26 cellular contexts compared by ENCODE assay signal in the genomic region with DNA sequence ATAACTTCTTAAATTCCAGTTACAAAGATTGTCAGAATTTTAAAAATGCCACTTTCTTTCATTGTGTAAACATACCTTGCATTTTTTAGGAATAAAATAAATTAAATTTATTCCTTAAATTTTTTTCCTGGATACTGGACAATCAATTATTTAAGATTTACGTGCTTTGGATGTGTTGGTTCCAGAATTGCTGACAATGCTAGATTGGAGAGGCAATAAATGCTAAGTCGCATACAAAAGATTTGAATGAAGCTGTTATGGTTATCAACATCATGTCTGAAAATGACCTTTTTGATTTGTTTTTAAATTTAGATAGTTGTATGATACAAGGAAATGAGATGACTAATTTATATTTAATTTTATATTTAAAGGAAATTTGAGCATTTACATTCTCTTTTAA.
DNase-seq lines count a peak whose midpoint lies in the region; ATAC-seq, FAIRE-seq and TF ChIP-seq lines count a peak whose summit lies in the region.
"Had no signal": no experiment of that assay in that cellular context is flagged by ENCODE, and none has a peak within 500 bp of the region (broad histone marks: within the 10 kb centered on the region; RNA-seq: fewer than 3 reads in every experiment).

No MANE protein-coding gene starts in this region.

- H3K27me3 ChIP-seq in SK-N-SH (ENCODE audit: insufficient read depth) (no peaks in the 10 kb centered on the region), HCT116 (ENCODE audit: insufficient read depth, low read length) (no peaks in the 10 kb centered on the region)
- H3K27me3 ChIP-seq: BE2C; BLaER1 treated with 17β-estradiol and CSF1 and Interleukin-3, amounts not matched to agents 10 nM and 100 nM had no signal

- no peaks in the 10 kb centered on the region for H4K20me1 ChIP-seq in SK-N-SH (ENCODE audit: insufficient read depth)
- H4K20me1 ChIP-seq in HCT116 (ENCODE audit: insufficient read depth), result no peaks in the 10 kb centered on the region
- H4K20me1 ChIP-seq: BLaER1 treated with 17β-estradiol and CSF1 and Interleukin-3, amounts not matched to agents 10 nM and 100 nM had no signal

- H3K27ac ChIP-seq in SK-N-SH (ENCODE audit: low read depth in 2 of 2, low read length in 1 of 2) (no peak overlapping the region), HCT116 (ENCODE audit: low read depth, low read length) (no peak overlapping the region)
- H3K27ac ChIP-seq: 22Rv1; BLaER1 treated with 17β-estradiol and CSF1 and Interleukin-3, amounts not matched to agents 10 nM and 100 nM had no signal

- POLR2A ChIA-PET in SK-N-SH (lab: Yijun Ruan, JAX), result no interaction called here
- POLR2A ChIA-PET in HCT116 (lab: Charles Lee), result no interaction called here

- intact Hi-C loops in HCT116 (cut with micrococcal nuclease) (no loop called here), left cardiac atrium (cut with DNase I) (no loop called here)

- CTCF ChIA-PET in SK-N-SH (lab: Yijun Ruan, JAX), result no interaction called here
- CTCF ChIA-PET in HCT116 (lab: Charles Lee), result no interaction called here

- TF ChIP-seq POLR2A in HCT116 (IDR thresholded peaks at IDR 0.05; ENCODE audit: borderline replicate concordance, extremely low read depth, insufficient read depth, insufficient read length), result no peak

- H3K4me1 ChIP-seq in SK-N-SH (ENCODE audit: control insufficient read depth in 1 of 2, insufficient read depth in 2 of 2, low read depth in 1 of 2, low read length in 1 of 2), result no peaks in the 10 kb centered on the region
- no peaks in the 10 kb centered on the region for H3K4me1 ChIP-seq in HCT116 (ENCODE audit: control insufficient read depth in 1 of 2, insufficient read depth in 2 of 2, low read length in 2 of 2)
- H3K4me1 ChIP-seq: BE2C, HAP-1 had no signal

- H2AFZ ChIP-seq in SK-N-SH (ENCODE audit: low read depth) (no peak overlapping the region), HCT116 (ENCODE audit: low read depth, low read length, poor library complexity, severe bottlenecking) (peak overlapping the region; percentile 73)

- FAIRE-seq in RCC 7860 (lab: Jason Lieb, UNC) (peak; percentile 29), islet of Langerhans (lab: Jason Lieb, UNC) (peak; percentile 21)
- FAIRE-seq: A204.1, D721Med, GM12891, GM18507, H54 had no signal

- RAD21 ChIA-PET in HCT116 (lab: Charles Lee; ENCODE audit: low non-redundant PET in 1 of 2, low total read pairs in 2 of 2, uncharacterized antibody in 2 of 2, unreplicated experiment in 2 of 2), result no interaction called here

- H3K79me2 ChIP-seq in SK-N-SH (ENCODE audit: insufficient read depth) (no peaks in the 10 kb centered on the region), HCT116 (ENCODE audit: insufficient read depth, low read length) (no peaks in the 10 kb centered on the region)

- H3K4me3 ChIP-seq in SK-N-SH (ENCODE audit: low read depth in 2 of 2, low read length in 1 of 2), result no peak overlapping the region
- no peak overlapping the region for H3K4me3 ChIP-seq in HCT116 (replicated peaks in 1 of 2; ENCODE audit: low read depth in 1 of 2, low read length in 2 of 2)
- H3K4me3 ChIP-seq: BLaER1 treated with 17β-estradiol and CSF1 and Interleukin-3, amounts not matched to agents 10 nM and 100 nM; GM23338; HAP-1 had no signal

- no peak for ATAC-seq in SK-N-SH treated with all-trans-retinoic acid at 6 μM for 48 hours
- no peak for ATAC-seq in HCT116
- no peak for ATAC-seq in left cardiac atrium
- ATAC-seq: GM23338 had no signal

- H3K9me2 ChIP-seq in SK-N-SH (peaks cover 3% of the 10 kb centered on the region; the same call in 1 of the 2 replicates), HCT116 (ENCODE audit: insufficient read depth) (no peaks in the 10 kb centered on the region)

- H3K9me3 ChIP-seq in SK-N-SH (no peaks in the 10 kb centered on the region), HCT116 (ENCODE audit: control insufficient read depth in 1 of 2, insufficient read depth in 1 of 2, low read depth in 1 of 2, low read length in 2 of 2) (no peaks in the 10 kb centered on the region)
- H3K9me3 ChIP-seq: BE2C; BLaER1 treated with 17β-estradiol and CSF1 and Interleukin-3, amounts not matched to agents 10 nM and 100 nM; HAP-1 had no signal

- no peaks in the 10 kb centered on the region for H3K36me3 ChIP-seq in SK-N-SH (replicated peaks in 1 of 2; ENCODE audit: control insufficient read depth in 1 of 2, insufficient read depth in 2 of 2, low read length in 1 of 2)
- H3K36me3 ChIP-seq in HCT116 (ENCODE audit: control insufficient read depth in 1 of 2, insufficient read depth in 2 of 2, low read length in 2 of 2), result no peaks in the 10 kb centered on the region
- H3K36me3 ChIP-seq: BE2C; BLaER1 treated with 17β-estradiol and CSF1 and Interleukin-3, amounts not matched to agents 10 nM and 100 nM; HAP-1 had no signal

- H3K4me2 ChIP-seq in SK-N-SH (no peak overlapping the region), HCT116 (ENCODE audit: low read length) (no peak overlapping the region)
- H3K4me2 ChIP-seq: BLaER1 treated with 17β-estradiol and CSF1 and Interleukin-3, amounts not matched to agents 10 nM and 100 nM; GM23338 had no signal

- H3F3A ChIP-seq in SK-N-SH (replicated peaks; ENCODE audit: insufficient read depth), result no peaks in the 10 kb centered on the region

- 92% methylated on average over 2 of the region's 2 CpGs for WGBS in SK-N-SH (ENCODE audit: low lambda C conversion rate)

- no TSS peak for BruUV-seq in HCT116 (replicated peaks; lab: Mats Ljungman, UMichigan)

- TF ChIP-seq RAD21 in SK-N-SH (IDR thresholded peaks at IDR 0.05; ENCODE audit: low read length), result no peak
- no peak for TF ChIP-seq RAD21 in HCT116 (IDR thresholded peaks at IDR 0.05; ENCODE audit: low read depth)

- H3K9ac ChIP-seq in SK-N-SH, result no peak overlapping the region
- no peak overlapping the region for H3K9ac ChIP-seq in HCT116 (ENCODE audit: low read length)
- H3K9ac ChIP-seq: BLaER1 treated with 17β-estradiol and CSF1 and Interleukin-3, amounts not matched to agents 10 nM and 100 nM had no signal

- no peak for TF ChIP-seq EP300 in SK-N-SH (IDR thresholded peaks at IDR 0.05; ENCODE audit: borderline replicate concordance in 1 of 2, low read depth in 1 of 2, low read length in 1 of 2)

- TF ChIP-seq CTCF in SK-N-SH (IDR thresholded peaks at IDR 0.05) (no peak), HCT116 (IDR thresholded peaks at IDR 0.05 in 2 of 3, conservative IDR thresholded peaks at IDR 0.05 in 1 of 3; ENCODE audit: borderline replicate concordance in 1 of 3, insufficient read depth in 1 of 3, low read depth in 2 of 3, low read length in 2 of 3) (no peak)

- no peak for DNase-seq in SK-N-SH
- no peak for DNase-seq in HCT116 (ENCODE audit: low read depth, low spot score)
- no peak for DNase-seq in RCC 7860 (ENCODE audit: low spot score)
- DNase-seq in OCI-M1 (lab: John Stamatoyannopoulos, UW), result no peak
- no peak for DNase-seq in NCI-H187 treated with DMSO at 0.1 percent for 48 hours (lab: John Stamatoyannopoulos, UW)
- no peak for DNase-seq in left cardiac atrium
- DNase-seq: ACHN; AML-193; BE2C; CD4-positive, alpha-beta T cell; CD8-positive, alpha-beta memory T cell; DMS 273 treated with DMSO at 0.1 percent for 48 hours; DMS79; EL; GF-D8 had no signal

TF ChIP-seq in SK-N-SH treated with all-trans-retinoic acid at 6 μM for 48 hours, 23 proteins besides CTCF, POLR2A, EP300 and RAD21 (continues in another document):
- TF ChIP-seq, protein P1, sequence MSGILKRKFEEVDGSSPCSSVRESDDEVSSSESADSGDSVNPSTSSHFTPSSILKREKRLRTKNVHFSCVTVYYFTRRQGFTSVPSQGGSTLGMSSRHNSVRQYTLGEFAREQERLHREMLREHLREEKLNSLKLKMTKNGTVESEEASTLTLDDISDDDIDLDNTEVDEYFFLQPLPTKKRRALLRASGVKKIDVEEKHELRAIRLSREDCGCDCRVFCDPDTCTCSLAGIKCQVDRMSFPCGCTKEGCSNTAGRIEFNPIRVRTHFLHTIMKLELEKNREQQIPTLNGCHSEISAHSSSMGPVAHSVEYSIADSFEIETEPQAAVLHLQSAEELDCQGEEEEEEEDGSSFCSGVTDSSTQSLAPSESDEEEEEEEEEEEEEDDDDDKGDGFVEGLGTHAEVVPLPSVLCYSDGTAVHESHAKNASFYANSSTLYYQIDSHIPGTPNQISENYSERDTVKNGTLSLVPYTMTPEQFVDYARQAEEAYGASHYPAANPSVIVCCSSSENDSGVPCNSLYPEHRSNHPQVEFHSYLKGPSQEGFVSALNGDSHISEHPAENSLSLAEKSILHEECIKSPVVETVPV (CRISPR knock-in tag; IDR thresholded peaks at IDR 0.05), result no peak
- TF ChIP-seq ZNF70 (CRISPR knock-in tag; IDR thresholded peaks at IDR 0.05) (no peak), ISL1 (CRISPR knock-in tag; IDR thresholded peaks at IDR 0.05) (peak; percentile 41; the same call in 1 of the 2 replicates)

TF ChIP-seq in SK-N-SH, 30 proteins besides CTCF, POLR2A, EP300 and RAD21:
- TF ChIP-seq TEAD4 (IDR thresholded peaks at IDR 0.05; ENCODE audit: borderline replicate concordance, insufficient read depth), result no peak
- no peak for TF ChIP-seq FOXM1 (IDR thresholded peaks at IDR 0.05; ENCODE audit: low read depth)
- no peak for TF ChIP-seq ELF1 (IDR thresholded peaks at IDR 0.05)
- no peak for TF ChIP-seq POLR2AphosphoS5 (IDR thresholded peaks at IDR 0.05; ENCODE audit: low read depth, low read length)
- no peak for TF ChIP-seq TAF1 (IDR thresholded peaks at IDR 0.05; ENCODE audit: borderline replicate concordance, low read depth, low read length)
- TF ChIP-seq EZH2phosphoT487 (IDR thresholded peaks at IDR 0.05; ENCODE audit: borderline replicate concordance, low read depth), result no peak
- TF ChIP-seq RCOR1 (IDR thresholded peaks at IDR 0.05; ENCODE audit: low read length), result no peak
TF ChIP-seq in SK-N-SH: peak in this region for 0.

TF ChIP-seq in HCT116, 20 proteins besides CTCF, POLR2A, EP300 and RAD21 (continues in another document):
- TF ChIP-seq, protein P2, sequence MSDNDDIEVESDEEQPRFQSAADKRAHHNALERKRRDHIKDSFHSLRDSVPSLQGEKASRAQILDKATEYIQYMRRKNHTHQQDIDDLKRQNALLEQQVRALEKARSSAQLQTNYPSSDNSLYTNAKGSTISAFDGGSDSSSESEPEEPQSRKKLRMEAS (IDR thresholded peaks at IDR 0.05), result no peak
- TF ChIP-seq ZNF274 (IDR thresholded peaks at IDR 0.05; ENCODE audit: low read depth, low read length), result no peak
- no peak for TF ChIP-seq CBX3 (IDR thresholded peaks at IDR 0.05; ENCODE audit: low read depth)
- no peak for TF ChIP-seq SIN3A (IDR thresholded peaks at IDR 0.05; ENCODE audit: low read depth)
- no peak for TF ChIP-seq EZH2 (IDR thresholded peaks at IDR 0.05)
- no peak for TF ChIP-seq CEBPB (IDR thresholded peaks at IDR 0.05; ENCODE audit: low read depth)
- no peak for TF ChIP-seq SP1 (IDR thresholded peaks at IDR 0.05; ENCODE audit: low read depth)
- TF ChIP-seq JUND (IDR thresholded peaks at IDR 0.05), result no peak
- no peak for TF ChIP-seq EGR1 (IDR thresholded peaks at IDR 0.05; ENCODE audit: low read depth)
- no peak for TF ChIP-seq ELF1 (IDR thresholded peaks at IDR 0.05; ENCODE audit: borderline replicate concordance, low read depth)
- TF ChIP-seq, protein P3, sequence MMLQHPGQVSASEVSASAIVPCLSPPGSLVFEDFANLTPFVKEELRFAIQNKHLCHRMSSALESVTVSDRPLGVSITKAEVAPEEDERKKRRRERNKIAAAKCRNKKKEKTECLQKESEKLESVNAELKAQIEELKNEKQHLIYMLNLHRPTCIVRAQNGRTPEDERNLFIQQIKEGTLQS (IDR thresholded peaks at IDR 0.05), result no peak
- TF ChIP-seq FOSL1 (IDR thresholded peaks at IDR 0.05; ENCODE audit: low read depth), result no peak
